ENCODE assay signal across 8 cellular contexts in the genomic region with DNA sequence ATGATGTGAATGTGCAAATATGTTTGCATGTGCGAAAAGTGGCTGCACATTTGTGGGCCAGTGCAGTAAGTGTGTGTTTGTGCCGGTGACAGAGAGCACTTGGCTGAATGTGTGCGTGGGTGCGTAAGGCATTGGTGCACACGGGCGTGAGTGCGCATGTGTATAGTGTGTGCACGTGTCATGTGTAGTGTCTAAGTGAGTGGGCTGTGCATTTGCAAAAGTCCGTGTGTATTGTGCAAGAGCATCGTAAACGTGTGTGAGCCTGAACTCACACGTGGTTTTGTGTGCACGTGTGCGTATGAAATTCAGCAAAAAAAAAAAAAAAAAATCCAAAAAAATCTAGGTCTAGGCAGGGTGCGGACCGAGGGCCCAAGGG. TPM values are rescaled to one million over a fixed set of nuclear protein-coding genes. Genes with fewer than 3 reads are reported as not detected.
DNase-seq lines count a peak whose midpoint lies in the region; ATAC-seq and TF ChIP-seq lines count a peak whose summit lies in the region.

No MANE protein-coding gene starts in this region.

- no peak for TF ChIP-seq EP300 in ovary (IDR thresholded peaks at IDR 0.05)

- peak overlapping the region; percentile 27 to 60 (median 41) for H3K4me3 ChIP-seq in breast epithelium
- H3K4me3 ChIP-seq in ovary, result peak overlapping the region; percentile 28

- TF ChIP-seq POLR2A in breast epithelium (IDR thresholded peaks at IDR 0.05) (no peak), ovary (IDR thresholded peaks at IDR 0.05) (no peak)

- H3K36me3 ChIP-seq in breast epithelium, result no peaks in the 10 kb centered on the region
- no peaks in the 10 kb centered on the region for H3K36me3 ChIP-seq in ovary

- no peaks in the 10 kb centered on the region for H3K4me1 ChIP-seq in breast epithelium
- H3K4me1 ChIP-seq in ovary (ENCODE audit: insufficient read depth), result peaks cover 11% of the 10 kb centered on the region

- H3K27me3 ChIP-seq in breast epithelium (peaks cover 0 to 64% of the 10 kb centered on the region in 2 donors), ovary (no peaks in the 10 kb centered on the region)

- ATAC-seq in GM19043 (IDR thresholded peaks at IDR 0.05; ENCODE audit: low read depth, unreplicated experiment) (peak; percentile 15), HG03354 (IDR thresholded peaks at IDR 0.05; ENCODE audit: poor library complexity, severe bottlenecking, unreplicated experiment) (peak; percentile 28), GM21526 (IDR thresholded peaks at IDR 0.05; ENCODE audit: low FRiP score, unreplicated experiment) (no peak)

- WGBS in ovary, 3 donors, result 33 to 37% (median 37%) methylated on average over 16 of the region's 16 CpGs

- no peak for DNase-seq in breast epithelium (ENCODE audit: low spot score in 2 of 2)
- peak in 1 of 5 donors; percentile 30 for DNase-seq in ovary
- no peak for DNase-seq in NCI-H1092 treated with DMSO at 0.1 percent for 48 hours (lab: John Stamatoyannopoulos, UW)
- no peak for DNase-seq in glomerular visceral epithelial cell (ENCODE audit: extremely low spot score)
- DNase-seq in Ammon's horn (ENCODE audit: low spot score), result no peak

- no peaks in the 10 kb centered on the region for H3K9me3 ChIP-seq in breast epithelium
- no peaks in the 10 kb centered on the region for H3K9me3 ChIP-seq in ovary

- intact Hi-C loops in breast epithelium (cut with DNase I; ENCODE audit: low total_unique reads) (loop anchor here (10.0 kb wide), 1 partner anchor 931 kb away; no protein-coding TSS in a partner anchor), ovary (cut with DNase I) (loop anchor here (1.0 to 10.0 kb wide), 8 partner anchors 221 to 1291 kb away; no protein-coding TSS in a partner anchor)

- TF ChIP-seq CTCF in breast epithelium (IDR thresholded peaks at IDR 0.05) (no peak), ovary (IDR thresholded peaks at IDR 0.05) (no peak)

- H3K27ac ChIP-seq in breast epithelium, result peak overlapping the region in 1 of 2 donors; percentile 58
- no peak overlapping the region for H3K27ac ChIP-seq in ovary

RNA-seq across cellular contexts. Expression of a gene that starts 6.5 kb away (rescaled TPM):
- 10 to 100 TPM; 15.2 to 89.0 (median 40.3) TPM for total RNA-seq in breast epithelium
- total RNA-seq in ovary, result 10 to 100 TPM in 6 of 7 donors, 1 to 10 TPM in 1; 6.7 to 51.0 (median 26.1) TPM
- polyA plus RNA-seq in ovary, result 10 to 100 TPM; 11.9 to 22.6 TPM
